Comparison of ENCODE assay signal across 8 cellular contexts in the genomic region with DNA sequence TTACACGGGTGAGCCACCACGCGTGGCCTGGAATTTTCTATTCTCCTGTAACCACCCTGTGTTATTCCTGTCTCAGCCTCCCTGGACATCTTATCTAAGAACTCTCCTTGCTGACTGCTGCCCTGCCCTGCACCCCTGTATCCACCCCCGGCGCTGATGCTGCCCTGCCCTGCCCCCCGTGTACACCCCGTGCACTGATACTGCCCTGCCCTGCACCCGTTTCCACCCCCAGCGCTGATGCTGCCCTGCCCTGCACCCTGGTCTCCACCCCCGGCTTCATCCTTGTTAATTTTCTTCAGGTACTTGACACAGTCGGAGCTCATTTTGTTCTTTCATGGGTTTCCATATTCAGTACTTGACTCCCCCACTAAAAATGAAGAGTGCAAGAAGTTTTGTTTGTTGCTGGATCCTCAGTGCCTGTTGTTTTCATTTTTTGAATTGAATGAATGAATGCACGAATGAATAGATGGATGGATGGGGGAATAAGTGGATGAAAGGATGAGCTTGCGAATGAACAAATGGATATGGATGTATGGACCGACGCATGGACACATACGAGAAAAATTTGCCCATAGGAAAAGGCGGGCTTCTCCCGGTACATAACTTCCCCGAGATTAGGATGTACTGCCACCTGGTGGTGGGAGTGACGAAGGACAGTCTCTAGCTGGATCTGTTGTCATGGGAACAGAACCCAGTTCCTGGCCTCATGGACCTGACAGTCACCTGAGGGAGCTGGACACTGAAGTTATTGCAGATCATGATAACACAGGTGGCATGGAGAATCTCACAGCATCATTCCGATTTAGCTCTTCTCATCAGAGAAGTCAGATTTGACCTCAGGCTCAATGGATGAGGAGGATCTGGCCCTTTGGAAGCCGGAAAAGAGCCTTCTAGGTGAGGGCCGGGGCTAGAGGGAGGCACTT. TPM values are rescaled to one million over a fixed set of nuclear protein-coding genes. Genes with fewer than 3 reads are reported as not detected.
DNase-seq lines count a peak whose midpoint lies in the region; ATAC-seq and TF ChIP-seq lines count a peak whose summit lies in the region.

No MANE protein-coding gene starts in this region.

- H3K79me2 ChIP-seq in OCI-LY3 (ENCODE audit: low read length), result no peaks in the 10 kb centered on the region

- no peaks in the 10 kb centered on the region for H4K20me1 ChIP-seq in OCI-LY3 (ENCODE audit: insufficient read depth, low read length)

- peak; percentile 80 for TF ChIP-seq CTCF in OCI-LY3 (IDR thresholded peaks at IDR 0.05; ENCODE audit: low read depth, low read length)

- H3K27ac ChIP-seq in OCI-LY3 (ENCODE audit: low read length), result no peak overlapping the region
- no peak overlapping the region for H3K27ac ChIP-seq in epithelial cell of prostate

- H3K4me3 ChIP-seq in OCI-LY3 (ENCODE audit: low read length), result peak overlapping the region; percentile 68

- no peaks in the 10 kb centered on the region for H3K36me3 ChIP-seq in OCI-LY3 (replicated peaks; ENCODE audit: low read depth, low read length)

- DNase-seq in DMS114 treated with DMSO at 0.1 percent for 48 hours (lab: John Stamatoyannopoulos, UW; ENCODE audit: unreplicated experiment) (peak; percentile 62), HT1080 (ENCODE audit: low read depth) (peak; percentile 72), epithelial cell of prostate (ENCODE audit: low read depth, low spot score) (peak; percentile 12), myocyte (ENCODE audit: low read depth) (peak; percentile 83)
- peak; percentile 84 for DNase-seq in activated CD8-positive, alpha-beta memory T cell treated with anti-CD3 and anti-CD28 coated beads, Interleukin-2, amount 50 U/mL, for 48 hours
- peak; percentile 45 for DNase-seq in stimulated activated CD8-positive, alpha-beta memory T cell treated with anti-CD3 and anti-CD28 coated beads, Interleukin-7, amount 100 ng/mL, for 24 hours (ENCODE audit: low read depth)

- H2AFZ ChIP-seq in OCI-LY3 (ENCODE audit: low read depth, low read length), result peak overlapping the region; percentile 75

- H3K4me2 ChIP-seq in OCI-LY3 (ENCODE audit: low read length), result peak overlapping the region; percentile 59

- ATAC-seq in HG02885 (IDR thresholded peaks at IDR 0.05; ENCODE audit: poor library complexity, unreplicated experiment), result no peak

- no peaks in the 10 kb centered on the region for H3K27me3 ChIP-seq in OCI-LY3 (ENCODE audit: low read depth, low read length)

- no peaks in the 10 kb centered on the region for H3K9me3 ChIP-seq in OCI-LY3 (ENCODE audit: insufficient read depth, low read length)

- H3K9ac ChIP-seq in OCI-LY3 (ENCODE audit: low read length), result no peak overlapping the region

- H3K4me1 ChIP-seq in OCI-LY3 (ENCODE audit: low read length), result peaks cover 3% of the 10 kb centered on the region; the same call in 1 of the 2 replicates

RNA-seq across cellular contexts. Expression of a gene that starts 14.9 kb away (rescaled TPM):
- total RNA-seq in HT1080 (2014; rRNA removed; shearing (Covaris generic)), result not detected in 2 replicates
- not detected in 2 replicates for polyA plus RNA-seq in HT1080 (2015; cell fraction: cytosol; rRNA removed)
- polyA plus RNA-seq in HT1080 (2015; cell fraction: nucleus; rRNA removed), result not detected in 2 replicates
- total RNA-seq in myocyte, result not detected in 2 replicates
- not detected for polyA plus RNA-seq in myocyte (2012)

RNA-seq across cellular contexts. Expression of a gene that starts 40.8 kb away (rescaled TPM):
- total RNA-seq in HT1080 (2014; rRNA removed; shearing (Covaris generic)), result 0.10 TPM in 1 of 2 replicates, not detected in the other
- 5.2 and 8.0 TPM in 2 replicates for polyA plus RNA-seq in HT1080 (2015; cell fraction: cytosol; rRNA removed)
- 10.0 and 13.4 TPM in 2 replicates for polyA plus RNA-seq in HT1080 (2015; cell fraction: nucleus; rRNA removed)
- 0.21 TPM in 1 of 2 replicates, not detected in the other for total RNA-seq in myocyte
- polyA plus RNA-seq in myocyte (2012), result 1.0 TPM

RNA-seq across cellular contexts. Expression of a gene that starts 57.1 kb away (rescaled TPM):
- not detected in 2 replicates for total RNA-seq in HT1080 (2014; rRNA removed; shearing (Covaris generic))
- polyA plus RNA-seq in HT1080 (2015; cell fraction: cytosol; rRNA removed), result not detected in 2 replicates
- polyA plus RNA-seq in HT1080 (2015; cell fraction: nucleus; rRNA removed), result not detected in 2 replicates
- not detected in 2 replicates for total RNA-seq in myocyte
- not detected for polyA plus RNA-seq in myocyte (2012)

Comparison
In these comparisons a context has a peak if more than half of its experiments do, and no peak if none do; other contexts are left out.
1. DNase-seq: peak in every context shown above with its lines; median percentile 84 in activated CD8-positive, alpha-beta memory T cell treated with anti-CD3 and anti-CD28 coated beads, Interleukin-2, amount 50 U/mL, for 48 hours; 83 in myocyte; 72 in HT1080; 62 in DMS114 treated with DMSO at 0.1 percent for 48 hours; 45 in stimulated activated CD8-positive, alpha-beta memory T cell treated with anti-CD3 and anti-CD28 coated beads, Interleukin-7, amount 100 ng/mL, for 24 hours; 12 in epithelial cell of prostate.